Comparison of ENCODE assay signal across 11 cellular contexts in the genomic region with DNA sequence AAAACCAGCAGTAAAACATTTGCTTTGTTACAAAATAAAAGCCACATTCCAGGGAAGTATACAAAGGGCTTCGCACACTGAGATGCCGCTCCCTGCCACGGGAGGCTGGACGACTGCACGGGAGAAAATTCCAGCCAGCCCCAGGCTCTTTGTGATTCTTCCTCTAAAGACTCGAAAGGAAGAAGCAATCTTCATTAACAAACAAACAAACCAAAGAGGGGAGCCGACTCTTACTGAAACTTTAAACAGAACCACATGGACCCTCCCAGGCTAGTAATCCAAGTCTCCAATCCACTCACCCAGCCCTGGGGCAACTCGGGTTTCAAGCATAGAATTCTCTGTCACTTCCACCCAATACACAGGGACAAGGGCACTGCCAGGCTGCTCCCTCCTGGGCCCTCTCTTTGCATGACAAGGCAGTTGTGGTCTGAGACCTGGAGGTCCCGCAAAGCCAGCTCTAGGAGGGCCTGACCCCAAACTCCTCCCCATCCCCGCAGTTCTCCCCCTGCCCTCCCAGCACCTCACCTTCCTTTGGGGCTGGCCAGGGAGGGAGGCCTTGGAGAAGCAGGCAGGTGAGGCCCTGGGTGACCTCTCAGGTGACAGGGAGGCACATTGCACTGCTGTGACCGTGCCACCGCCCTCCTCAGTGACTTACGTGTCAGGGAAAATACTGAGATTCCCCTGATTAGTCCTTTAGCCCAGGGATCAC. TPM values are rescaled to one million over a fixed set of nuclear protein-coding genes. Genes with fewer than 3 reads are reported as not detected.
A peak's percentile ranks its signal among the peaks of the same experiment; 100 is the strongest.
DNase-seq lines count a peak whose midpoint lies in the region; ATAC-seq and TF ChIP-seq lines count a peak whose summit lies in the region.
"Had no signal": no experiment of that assay in that cellular context is flagged by ENCODE, and none has a peak within 500 bp of the region (broad histone marks: within the 10 kb centered on the region; RNA-seq: fewer than 3 reads in every experiment).

No MANE protein-coding gene starts in this region.

- H3K27ac ChIP-seq in left lung: no peak overlapping the region
- H3K27ac ChIP-seq in upper lobe of right lung: no peak overlapping the region
- H3K27ac ChIP-seq: neutrophil had no signal

- ATAC-seq in left cardiac atrium (no peak), left lung (no peak), upper lobe of right lung (no peak)

- intact Hi-C loops in cardiac septum (cut with DNase I): no loop called here
- intact Hi-C loops in left cardiac atrium (cut with DNase I): no loop called here
- intact Hi-C loops in left lung (cut with DNase I): no loop called here
- intact Hi-C loops in upper lobe of right lung (cut with DNase I): no loop called here

- H3K4me1 ChIP-seq in left lung (no peaks in the 10 kb centered on the region), upper lobe of right lung (no peaks in the 10 kb centered on the region)

- H3K9me3 ChIP-seq in left lung (no peaks in the 10 kb centered on the region), upper lobe of right lung (no peaks in the 10 kb centered on the region)
- H3K9me3 ChIP-seq: neutrophil had no signal

- H3K27me3 ChIP-seq in left lung (peaks cover 0 to 5% of the 10 kb centered on the region in 2 donors), upper lobe of right lung (no peaks in the 10 kb centered on the region)

- TF ChIP-seq CTCF in choroid plexus epithelial cell (conservative IDR thresholded peaks at IDR 0.05; ENCODE audit: low read depth, low read length) (no peak), left lung (IDR thresholded peaks at IDR 0.05) (no peak), upper lobe of right lung (IDR thresholded peaks at IDR 0.05) (no peak)

- H3K4me3 ChIP-seq in choroid plexus epithelial cell (ENCODE audit: low read depth, low read length) (no peak overlapping the region), left lung (no peak overlapping the region), upper lobe of right lung (no peak overlapping the region)

- DNase-seq in cardiac septum (ENCODE audit: low spot score) (peak; percentile 72), left cardiac atrium (no peak), choroid plexus epithelial cell (ENCODE audit: low read depth) (peak; percentile 45), left lung (peak; percentile 21 to 51), upper lobe of right lung (peak; percentile 48), NCI-H1048 (lab: John Stamatoyannopoulos, UW) (no peak), globus pallidus (ENCODE audit: low spot score) (no peak), midbrain (lab: John Stamatoyannopoulos, UW) (no peak)
- DNase-seq: activated B cell treated with CpG ODN at 0.5 μM for 24 hours, NCI-H1694 treated with DMSO at 0.1 percent for 48 hours had no signal

- H3K36me3 ChIP-seq in left lung (no peaks in the 10 kb centered on the region), upper lobe of right lung (no peaks in the 10 kb centered on the region)
- H3K36me3 ChIP-seq: neutrophil had no signal

RNA-seq across cellular contexts. Expression of a gene that starts 26.6 kb away (rescaled TPM):
- total RNA-seq in cardiac septum (77.0 TPM), left cardiac atrium (100 to 1,000 TPM in 1 of 2 donors, 10 to 100 TPM in 1; 53.4 to 104 TPM), left lung (10 to 100 TPM; 64.8 to 90.2 TPM), upper lobe of right lung (60.4 TPM)

Comparison
In these comparisons a context has a peak if more than half of its experiments do, and no peak if none do; other contexts are left out.
1. DNase-seq: peak in cardiac septum (single experiment), choroid plexus epithelial cell (single experiment), left lung (2 of 2) and upper lobe of right lung (single experiment); none in left cardiac atrium (single experiment), NCI-H1048 (single experiment), globus pallidus (single experiment) and midbrain (single experiment).